24 cellular contexts compared by ENCODE assay signal in genomic region chr19:1418494-1418775, GRCh38. TPM values are rescaled to one million over a fixed set of nuclear protein-coding genes. Genes with fewer than 3 reads are reported as not detected.
DNase-seq lines count a peak whose midpoint lies in the region; FAIRE-seq and TF ChIP-seq lines count a peak whose summit lies in the region.
"Had no signal": no experiment of that assay in that cellular context is flagged by ENCODE, and none has a peak within 500 bp of the region (broad histone marks: within the 10 kb centered on the region; RNA-seq: fewer than 3 reads in every experiment).

No MANE protein-coding gene starts in this region.

- no peak overlapping the region for H3K4me2 ChIP-seq in mammary epithelial cell (ENCODE audit: insufficient read depth, low read depth, low read length)

- H3K9me3 ChIP-seq in breast epithelium: no peaks in the 10 kb centered on the region
- H3K9me3 ChIP-seq in mammary epithelial cell (replicated peaks; ENCODE audit: insufficient read depth, low read length): no peaks in the 10 kb centered on the region
- H3K9me3 ChIP-seq in kidney (ENCODE audit: control insufficient read depth in 1 of 2, low read length in 2 of 2): no peaks in the 10 kb centered on the region
- H3K9me3 ChIP-seq: ascending aorta, neutrophil, upper lobe of right lung had no signal

- H3K4me1 ChIP-seq in breast epithelium: peaks cover 26 to 33% of the 10 kb centered on the region in 2 donors
- peaks cover 27% of the 10 kb centered on the region for H3K4me1 ChIP-seq in mammary epithelial cell (ENCODE audit: insufficient read depth, low read length)
- peaks cover 39 to 47% of the 10 kb centered on the region in 2 donors for H3K4me1 ChIP-seq in kidney (ENCODE audit: control insufficient read depth in 1 of 2, insufficient read depth in 1 of 2, low read depth in 1 of 2, low read length in 2 of 2)

- H3K79me2 ChIP-seq in mammary epithelial cell (ENCODE audit: insufficient read depth, low read length): peaks cover 97% of the 10 kb centered on the region

- intact Hi-C loops in breast epithelium (cut with DNase I; ENCODE audit: low total_unique reads): no loop called here
- intact Hi-C loops in mammary epithelial cell (cut with micrococcal nuclease): no loop called here
- intact Hi-C loops in kidney (cut with DNase I): no loop called here

- peak overlapping the region; percentile 13 to 95 (median 74) for H3K27ac Mint-ChIP-seq in brain
- peak overlapping the region; percentile 99 for H3K27ac Mint-ChIP-seq in mesothelial cell of epicardium
- H3K27ac Mint-ChIP-seq: activated naive CD8-positive, alpha-beta T cell treated with anti-CD3 and anti-CD28 coated beads for 36 hours had no signal

- H3K4me1 Mint-ChIP-seq in brain: peaks cover 45% of the 10 kb centered on the region
- peaks cover 42% of the 10 kb centered on the region for H3K4me1 Mint-ChIP-seq in mesothelial cell of epicardium

- no TSS peak for BruUV-seq in mammary epithelial cell (replicated peaks; lab: Mats Ljungman, UMichigan)

- H3K27me3 ChIP-seq in breast epithelium (no peaks in the 10 kb centered on the region), mammary epithelial cell (ENCODE audit: insufficient read depth, low read length) (no peaks in the 10 kb centered on the region)
- H3K27me3 ChIP-seq: ascending aorta, neutrophil, upper lobe of right lung had no signal

- H4K20me1 ChIP-seq in mammary epithelial cell (ENCODE audit: insufficient read depth, low read length): no peaks in the 10 kb centered on the region

- H3K27ac ChIP-seq in breast epithelium: peak overlapping the region; percentile 95 to 97
- no peak overlapping the region for H3K27ac ChIP-seq in mammary epithelial cell (ENCODE audit: insufficient read depth, low read depth, low read length)
- peak overlapping the region; percentile 10 for H3K27ac ChIP-seq in temporal lobe (ENCODE audit: low read depth, low read length)
- H3K27ac ChIP-seq in kidney (ENCODE audit: low read depth in 2 of 2, low read length in 2 of 2): no peak overlapping the region
- H3K27ac ChIP-seq: ascending aorta, GM23248, neutrophil, SK-N-MC had no signal

- dilution Hi-C loops in mammary epithelial cell (cut with HindIII; ENCODE audit: low sequenced_read_pairs): loop anchor here (5.0 to 10.0 kb wide), 3 partner anchors 41 to 264 kb away; no protein-coding TSS in a partner anchor

- no peak for TF ChIP-seq POLR2A in breast epithelium (IDR thresholded peaks at IDR 0.05)

- FAIRE-seq in kidney (lab: Jason Lieb, UNC): no peak
- FAIRE-seq: GM12878 had no signal

- H3K9me3 Mint-ChIP-seq in brain (no peaks in the 10 kb centered on the region), mesothelial cell of epicardium (no peaks in the 10 kb centered on the region)
- H3K9me3 Mint-ChIP-seq: activated naive CD8-positive, alpha-beta T cell treated with anti-CD3 and anti-CD28 coated beads for 36 hours; CD14-positive monocyte had no signal

- no CpG with 5 or more reads among the region's 13 CpGs for WGBS in mammary epithelial cell (ENCODE audit: low coverage, missing lambda C conversion rate)

- no peak for TF ChIP-seq CTCF in breast epithelium (IDR thresholded peaks at IDR 0.05)
- no peak for TF ChIP-seq CTCF in mammary epithelial cell (conservative IDR thresholded peaks at IDR 0.05 in 1 of 2, IDR thresholded peaks at IDR 0.05 in 1 of 2; ENCODE audit: extremely low read depth in 1 of 2, insufficient read depth in 1 of 2, low read depth in 1 of 2, low read length in 2 of 2)
- TF ChIP-seq CTCF in brain (conservative IDR thresholded peaks at IDR 0.05): no peak
- TF ChIP-seq CTCF in mesothelial cell of epicardium (IDR thresholded peaks at IDR 0.05; ENCODE audit: unreplicated experiment): no peak
- no peak for TF ChIP-seq CTCF in kidney (IDR thresholded peaks at IDR 0.05; ENCODE audit: borderline replicate concordance, extremely low read depth, insufficient read depth)
- TF ChIP-seq CTCF in foreskin fibroblast (IDR thresholded peaks at IDR 0.05; ENCODE audit: low read depth, low read length): no peak

- H3K9ac ChIP-seq in mammary epithelial cell (ENCODE audit: insufficient read depth, low read length) (no peak overlapping the region), kidney (ENCODE audit: low read length in 2 of 2) (no peak overlapping the region)
- H3K9ac ChIP-seq: GM23248 had no signal

- in situ Hi-C loops in mammary epithelial cell (cut with MboI; ENCODE audit: low sequenced_read_pairs in 2 of 2): no loop called here

- H3K27me3 Mint-ChIP-seq in brain: no peaks in the 10 kb centered on the region
- H3K27me3 Mint-ChIP-seq in mesothelial cell of epicardium (ENCODE audit: low read depth): no peaks in the 10 kb centered on the region
- H3K27me3 Mint-ChIP-seq: activated naive CD8-positive, alpha-beta T cell treated with anti-CD3 and anti-CD28 coated beads for 36 hours had no signal

- H2AFZ ChIP-seq in mammary epithelial cell (ENCODE audit: low read depth, low read length): no peak overlapping the region
- H2AFZ ChIP-seq: GM23248 had no signal

- H3K4me3 ChIP-seq in breast epithelium (no peak overlapping the region), mammary epithelial cell (replicated peaks in 1 of 3; ENCODE audit: insufficient read depth in 1 of 3, low read depth in 2 of 3, low read length in 3 of 3) (no peak overlapping the region), kidney (ENCODE audit: low read length in 2 of 2) (no peak overlapping the region), foreskin fibroblast (ENCODE audit: low read depth in 1 of 2, low read length in 2 of 2) (no peak overlapping the region)
- H3K4me3 ChIP-seq: ascending aorta, GM12878, GM23248, SK-N-MC, upper lobe of right lung had no signal

- H3K36me3 ChIP-seq in breast epithelium: no peaks in the 10 kb centered on the region
- H3K36me3 ChIP-seq in mammary epithelial cell (ENCODE audit: insufficient read depth, low read length): peaks cover 15% of the 10 kb centered on the region
- peaks cover 19 to 37% of the 10 kb centered on the region in 2 donors for H3K36me3 ChIP-seq in kidney (ENCODE audit: control insufficient read depth in 1 of 2, insufficient read depth in 2 of 2, low read length in 2 of 2)

- H3K36me3 Mint-ChIP-seq in brain: peaks cover 35% of the 10 kb centered on the region
- H3K36me3 Mint-ChIP-seq in mesothelial cell of epicardium: peaks cover 15% of the 10 kb centered on the region

- H3K4me3 Mint-ChIP-seq in brain (no peak overlapping the region), mesothelial cell of epicardium (no peak overlapping the region)
- H3K4me3 Mint-ChIP-seq: activated naive CD8-positive, alpha-beta T cell treated with anti-CD3 and anti-CD28 coated beads for 36 hours; CD14-positive monocyte had no signal

- DNase-seq in breast epithelium (ENCODE audit: low spot score in 2 of 2): no peak
- DNase-seq in mammary epithelial cell: no peak
- no peak for DNase-seq in mesothelial cell of epicardium (ENCODE audit: low spot score in 2 of 2, unreplicated experiment in 2 of 2)
- no peak for DNase-seq in kidney
- DNase-seq in foreskin fibroblast: no peak
- DNase-seq in H4 (ENCODE audit: low spot score): no peak
- DNase-seq: activated CD4-positive, alpha-beta T cell treated with anti-CD3 and anti-CD28 coated beads for 4 hours; activated effector memory CD4-positive, alpha-beta T cell treated with anti-CD3 and anti-CD28 coated beads, Interleukin-2, amount 50 U/mL, for 16 hours; activated naive CD8-positive, alpha-beta T cell treated with anti-CD3 and anti-CD28 coated beads for 36 hours; activated T-cell treated with anti-CD3 and anti-CD28 coated beads for 4 hours; Calu3; cerebellar nuclear complex; GM23248; mesendoderm; NCI-H446; RPMI8226; upper lobe of right lung had no signal

- CTCF ChIA-PET in mammary epithelial cell (lab: Charles Lee; ENCODE audit: low non-redundant PET): no interaction called here

RNA-seq across cellular contexts. Expression of gene DAZAP1, which starts 11.0 kb away (rescaled TPM):
- total RNA-seq in breast epithelium: 10 to 100 TPM; 35.8 to 50.9 (median 48.8) TPM
- 100 to 1,000 TPM in 1 of 2 donors, 10 to 100 TPM in 1; 32.8 to 163 TPM for total RNA-seq in mammary epithelial cell
- 56.3 TPM for polyA plus RNA-seq in mammary epithelial cell
- 238 TPM for polyA minus RNA-seq in mammary epithelial cell
- polyA plus RNA-seq in brain (ENCODE audit: insufficient read depth, low read depth, low replicate concordance): 81.4 TPM
- 130 to 134 TPM (median 131 TPM) in 3 replicates for total RNA-seq in mesothelial cell of epicardium
- total RNA-seq in temporal lobe: 25.8 TPM
- total RNA-seq in kidney: 98.5 TPM
- 47.7 TPM for polyA plus RNA-seq in kidney (ENCODE audit: insufficient read depth, low read depth, low replicate concordance)
- 47.6 and 59.4 TPM in 2 replicates for total RNA-seq in H4 (2014; rRNA removed; shearing (Covaris generic))

RNA-seq across cellular contexts. Expression of gene GAMT, which starts 17.1 kb away (rescaled TPM):
- total RNA-seq in breast epithelium (10 to 100 TPM; 23.6 to 40.0 (median 30.3) TPM), mammary epithelial cell (10 to 100 TPM in 1 of 2 donors, 1 to 10 TPM in 1; 4.2 to 19.5 TPM), mesothelial cell of epicardium (41.5 to 44.5 TPM (median 42.6 TPM) in 3 replicates), temporal lobe (10.3 TPM), kidney (16.3 TPM)
- polyA plus RNA-seq in mammary epithelial cell (8.0 TPM), brain (ENCODE audit: insufficient read depth, low read depth, low replicate concordance) (146 TPM), kidney (ENCODE audit: insufficient read depth, low read depth, low replicate concordance) (209 TPM)
- polyA minus RNA-seq in mammary epithelial cell: not detected
- total RNA-seq in H4 (2014; rRNA removed; shearing (Covaris generic)): 15.5 and 18.9 TPM in 2 replicates

RNA-seq across cellular contexts. Expression of gene RPS15, which starts 19.8 kb away (rescaled TPM):
- total RNA-seq in breast epithelium (1,000 to 10,000 TPM; 2,978 to 3,238 (median 2,982) TPM), mammary epithelial cell (100 to 1,000 TPM; 318 to 950 TPM), mesothelial cell of epicardium (1,014 to 1,040 TPM (median 1,034 TPM) in 3 replicates), temporal lobe (418 TPM), kidney (893 TPM)
- polyA plus RNA-seq in mammary epithelial cell (2,121 TPM), brain (ENCODE audit: insufficient read depth, low read depth, low replicate concordance) (3,425 TPM), kidney (ENCODE audit: insufficient read depth, low read depth, low replicate concordance) (1,823 TPM)
- polyA minus RNA-seq in mammary epithelial cell: 372 TPM
- 1,025 and 1,178 TPM in 2 replicates for total RNA-seq in H4 (2014; rRNA removed; shearing (Covaris generic))

RNA-seq across cellular contexts. Expression of gene APC2, which starts 31.5 kb away (rescaled TPM):
- total RNA-seq in breast epithelium: under 1 TPM; under 0.01 to 0.29 (median 0.16) TPM
- total RNA-seq in mammary epithelial cell: under 1 TPM; under 0.01 to 0.19 TPM
- polyA plus RNA-seq in mammary epithelial cell: 0.08 TPM
- polyA minus RNA-seq in mammary epithelial cell: not detected
- 69.7 TPM for polyA plus RNA-seq in brain (ENCODE audit: insufficient read depth, low read depth, low replicate concordance)
- 2.3 to 2.8 TPM (median 2.4 TPM) in 3 replicates for total RNA-seq in mesothelial cell of epicardium
- total RNA-seq in temporal lobe: 193 TPM
- total RNA-seq in kidney: 0.25 TPM
- not detected for polyA plus RNA-seq in kidney (ENCODE audit: insufficient read depth, low read depth, low replicate concordance)
- 0.02 and 1.5 TPM in 2 replicates for total RNA-seq in H4 (2014; rRNA removed; shearing (Covaris generic))
- total RNA-seq: ascending aorta had no signal
- polyA plus RNA-seq: CD14-positive monocyte had no signal

RNA-seq across cellular contexts. Expression of gene NDUFS7, which starts 34.7 kb away (rescaled TPM):
- 100 to 1,000 TPM in 1 of 3 donors, 10 to 100 TPM in 2; 67.5 to 122 (median 67.5) TPM for total RNA-seq in breast epithelium
- 10 to 100 TPM; 34.3 to 73.6 TPM for total RNA-seq in mammary epithelial cell
- polyA plus RNA-seq in mammary epithelial cell: 61.1 TPM
- polyA minus RNA-seq in mammary epithelial cell: 11.9 TPM
- 275 TPM for polyA plus RNA-seq in brain (ENCODE audit: insufficient read depth, low read depth, low replicate concordance)
- 52.2 to 56.8 TPM (median 55.9 TPM) in 3 replicates for total RNA-seq in mesothelial cell of epicardium
- 21.4 TPM for total RNA-seq in temporal lobe
- 85.5 TPM for total RNA-seq in kidney
- 265 TPM for polyA plus RNA-seq in kidney (ENCODE audit: insufficient read depth, low read depth, low replicate concordance)
- 67.9 and 87.2 TPM in 2 replicates for total RNA-seq in H4 (2014; rRNA removed; shearing (Covaris generic))

Comparison
In these comparisons a context has a peak if more than half of its experiments do, and no peak if none do; other contexts are left out.
1. H3K27ac ChIP-seq: peak in breast epithelium (2 of 2) and temporal lobe (single experiment); none in mammary epithelial cell (single experiment) and kidney (0 of 2).